16 cellular contexts compared by ENCODE assay signal in the genomic region with DNA sequence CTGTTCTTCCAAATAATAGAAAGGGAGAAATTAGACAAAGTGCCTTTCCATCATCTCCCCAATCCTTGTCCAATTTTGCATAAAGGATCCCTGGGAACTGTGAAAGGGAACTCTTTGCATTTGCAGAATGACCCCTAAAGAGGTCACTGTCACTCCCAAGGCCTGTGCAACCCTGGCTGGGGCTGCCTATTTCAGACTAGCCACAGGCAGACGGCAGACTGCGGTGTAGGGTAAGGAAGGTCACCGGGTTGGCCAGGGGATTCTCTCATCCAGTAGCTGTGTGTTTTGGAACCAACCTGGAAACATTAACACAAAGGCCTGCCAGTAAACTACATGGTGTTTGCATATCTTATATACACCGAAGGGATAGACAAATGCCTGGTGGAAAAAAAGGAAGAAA.
"Had no signal": no experiment of that assay in that cellular context is flagged by ENCODE, and none has a peak within 500 bp of the region (broad histone marks: within the 10 kb centered on the region; RNA-seq: fewer than 3 reads in every experiment).

No MANE protein-coding gene starts in this region.

- DNase-seq: activated CD4-positive, alpha-beta T cell treated with anti-CD3 and anti-CD28 coated beads for 1 hour; activated CD4-positive, alpha-beta T cell treated with anti-CD3 and anti-CD28 coated beads, Interleukin-2, amount 50 U/mL, for 4 hours; activated gamma-delta T cell; adrenal gland; effector CD4-positive, alpha-beta T cell; gastrocnemius medialis; left colon; stimulated activated CD4-positive, alpha-beta T cell treated with anti-CD3 and anti-CD28 coated beads, Interleukin-2, amount 100 ng/mL, for 24 hours; stimulated activated naive CD4-positive, alpha-beta T cell treated with Interleukin-2 at 50 U/mL for 16 hours; T1000 had no signal

- ATAC-seq: activated naive CD4-positive, alpha-beta T cell treated with anti-CD3 and anti-CD28 coated beads, Interleukin-2, amount 50 U/mL, for 72 hours; esophagus mucosa; gastrocnemius medialis; left colon; natural killer cell treated with Interleukin-12 subunit alpha and Interleukin-12 subunit beta and Interleukin-15 and Interleukin-18, amount 100 ng/mL, for 72 hours had no signal

- H3K27me3 ChIP-seq: adrenal gland, gastrocnemius medialis, thyroid gland had no signal

- H3K36me3 Mint-ChIP-seq: activated naive CD4-positive, alpha-beta T cell treated with anti-CD3 and anti-CD28 coated beads, Interleukin-2, amount 50 U/mL, for 72 hours; mesothelial cell of epicardium; natural killer cell treated with Interleukin-12 subunit alpha and Interleukin-12 subunit beta and Interleukin-15 and Interleukin-18, amount 100 ng/mL, for 72 hours had no signal

- H3K27ac ChIP-seq: adrenal gland, thyroid gland had no signal

- H3K9me3 ChIP-seq: adrenal gland, gastrocnemius medialis, thyroid gland had no signal

- H3K4me3 ChIP-seq: adrenal gland, gastrocnemius medialis, lung, thyroid gland had no signal

- H3K9me3 Mint-ChIP-seq: activated naive CD4-positive, alpha-beta T cell treated with anti-CD3 and anti-CD28 coated beads, Interleukin-2, amount 50 U/mL, for 72 hours had no signal

- H3K36me3 ChIP-seq: adrenal gland, gastrocnemius medialis, thyroid gland had no signal

- H3K27ac Mint-ChIP-seq: activated naive CD4-positive, alpha-beta T cell treated with anti-CD3 and anti-CD28 coated beads, Interleukin-2, amount 50 U/mL, for 72 hours; mesothelial cell of epicardium; natural killer cell treated with Interleukin-12 subunit alpha and Interleukin-12 subunit beta and Interleukin-15 and Interleukin-18, amount 100 ng/mL, for 72 hours had no signal

- H3K4me3 Mint-ChIP-seq: mesothelial cell of epicardium; natural killer cell treated with Interleukin-12 subunit alpha and Interleukin-12 subunit beta and Interleukin-15 and Interleukin-18, amount 100 ng/mL, for 72 hours had no signal

- H3K27me3 Mint-ChIP-seq: natural killer cell treated with Interleukin-12 subunit alpha and Interleukin-12 subunit beta and Interleukin-15 and Interleukin-18, amount 100 ng/mL, for 72 hours had no signal

- H3K4me1 ChIP-seq: adrenal gland had no signal
